ENCODE assay signal across 27 cellular contexts in genomic region chr11:101509911-101510310, GRCh38.
"Had no signal": no experiment of that assay in that cellular context is flagged by ENCODE, and none has a peak within 500 bp of the region (broad histone marks: within the 10 kb centered on the region; RNA-seq: fewer than 3 reads in every experiment).

No MANE protein-coding gene starts in this region.

- H3K4me1 Mint-ChIP-seq: activated naive CD4-positive, alpha-beta T cell treated with anti-CD3 and anti-CD28 coated beads, Interleukin-2, amount 50 U/mL, for 24 hours; activated naive CD8-positive, alpha-beta T cell treated with anti-CD3 and anti-CD28 coated beads, Interleukin-2, amount 10 ng/mL, durations not matched to agents 7 days and 5 days; central memory CD8-positive, alpha-beta T cell had no signal

- H3K4me1 ChIP-seq: ascending aorta had no signal

- H3K9me3 Mint-ChIP-seq: activated T-helper 2 cell treated with anti-CD3 and anti-CD28 coated beads, Interferon-gamma antibody, Interleukin-2, Interleukin-4, amounts not matched to agents 10 μg/mL and 5 μg/mL and 100 μg/mL, durations not matched to agents 14 hours and 24 hours and 36 hours had no signal

- H3K36me3 ChIP-seq: ascending aorta, cardiac muscle cell, WERI-Rb-1 had no signal

- H3K27me3 Mint-ChIP-seq: activated CD8-positive, alpha-beta T cell treated with anti-CD3 and anti-CD28 coated beads for 36 hours; activated naive CD4-positive, alpha-beta T cell treated with anti-CD3 and anti-CD28 coated beads, Interleukin-2, amount 50 U/mL, for 24 hours; activated naive CD8-positive, alpha-beta T cell treated with anti-CD3 and anti-CD28 coated beads, Interleukin-2, amount 10 ng/mL, durations not matched to agents 7 days and 5 days; central memory CD8-positive, alpha-beta T cell had no signal

- H3K4me3 ChIP-seq: ascending aorta, cardiac muscle cell had no signal

- ATAC-seq: activated CD8-positive, alpha-beta T cell treated with anti-CD3 and anti-CD28 coated beads for 36 hours had no signal

- DNase-seq: activated CD4-positive, alpha-beta T cell treated with anti-CD3 and anti-CD28 coated beads for 1 hour; activated CD4-positive, alpha-beta T cell treated with anti-CD3 and anti-CD28 coated beads for 48 hours; activated CD4-positive, CD25-positive, alpha-beta regulatory T cell; activated CD8-positive, alpha-beta T cell treated with anti-CD3 and anti-CD28 coated beads for 36 hours; activated gamma-delta T cell; activated naive CD4-positive, alpha-beta T cell treated with Interleukin-2 at 50 U/mL for 16 hours; activated naive CD8-positive, alpha-beta T cell treated with anti-CD3 and anti-CD28 coated beads, Interleukin-2, amount 10 ng/mL, durations not matched to agents 7 days and 5 days; activated T-cell treated with anti-CD3 and anti-CD28 coated beads, Interleukin-2, amount 50 U/mL, for 1 hour; amygdala; Karpas-422; KBM-7; NCI-H1092 treated with DMSO at 0.1 percent for 48 hours; NCI-H1417 treated with DMSO at 0.1 percent for 48 hours; NCI-H187 treated with DMSO at 0.1 percent for 48 hours; NCI-H2081; NCI-H345; NCI-H524 treated with DMSO at 0.1 percent for 48 hours; NCI-H748 treated with DMSO at 0.1 percent for 48 hours; NK-92 treated with Interleukin-12 subunit alpha and Interleukin-12 subunit beta, amount 100 ng/mL, for 24 hours; Right ventricle myocardium superior; T1000; WERI-Rb-1 had no signal

- H3K27me3 ChIP-seq: ascending aorta, cardiac muscle cell had no signal

- H3K27ac ChIP-seq: ascending aorta, cardiac muscle cell, WERI-Rb-1 had no signal

- H3K27ac Mint-ChIP-seq: activated CD8-positive, alpha-beta T cell treated with anti-CD3 and anti-CD28 coated beads for 36 hours; activated naive CD4-positive, alpha-beta T cell treated with anti-CD3 and anti-CD28 coated beads, Interleukin-2, amount 50 U/mL, for 24 hours; activated naive CD8-positive, alpha-beta T cell treated with anti-CD3 and anti-CD28 coated beads, Interleukin-2, amount 10 ng/mL, durations not matched to agents 7 days and 5 days; activated T-helper 2 cell treated with anti-CD3 and anti-CD28 coated beads, Interferon-gamma antibody, Interleukin-2, Interleukin-4, amounts not matched to agents 10 μg/mL and 5 μg/mL and 100 μg/mL, durations not matched to agents 14 hours and 24 hours and 36 hours had no signal

- H3K4me3 Mint-ChIP-seq: activated CD8-positive, alpha-beta T cell treated with anti-CD3 and anti-CD28 coated beads for 36 hours; activated naive CD4-positive, alpha-beta T cell treated with anti-CD3 and anti-CD28 coated beads, Interleukin-2, amount 50 U/mL, for 24 hours; activated naive CD8-positive, alpha-beta T cell treated with anti-CD3 and anti-CD28 coated beads, Interleukin-2, amount 10 ng/mL, durations not matched to agents 7 days and 5 days; central memory CD8-positive, alpha-beta T cell had no signal

- H3K9me3 ChIP-seq: ascending aorta had no signal

- H3K36me3 Mint-ChIP-seq: activated naive CD4-positive, alpha-beta T cell treated with anti-CD3 and anti-CD28 coated beads, Interleukin-2, amount 50 U/mL, for 24 hours; activated naive CD8-positive, alpha-beta T cell treated with anti-CD3 and anti-CD28 coated beads, Interleukin-2, amount 10 ng/mL, durations not matched to agents 7 days and 5 days had no signal
